8 cellular contexts compared by ENCODE assay signal in the genomic region with DNA sequence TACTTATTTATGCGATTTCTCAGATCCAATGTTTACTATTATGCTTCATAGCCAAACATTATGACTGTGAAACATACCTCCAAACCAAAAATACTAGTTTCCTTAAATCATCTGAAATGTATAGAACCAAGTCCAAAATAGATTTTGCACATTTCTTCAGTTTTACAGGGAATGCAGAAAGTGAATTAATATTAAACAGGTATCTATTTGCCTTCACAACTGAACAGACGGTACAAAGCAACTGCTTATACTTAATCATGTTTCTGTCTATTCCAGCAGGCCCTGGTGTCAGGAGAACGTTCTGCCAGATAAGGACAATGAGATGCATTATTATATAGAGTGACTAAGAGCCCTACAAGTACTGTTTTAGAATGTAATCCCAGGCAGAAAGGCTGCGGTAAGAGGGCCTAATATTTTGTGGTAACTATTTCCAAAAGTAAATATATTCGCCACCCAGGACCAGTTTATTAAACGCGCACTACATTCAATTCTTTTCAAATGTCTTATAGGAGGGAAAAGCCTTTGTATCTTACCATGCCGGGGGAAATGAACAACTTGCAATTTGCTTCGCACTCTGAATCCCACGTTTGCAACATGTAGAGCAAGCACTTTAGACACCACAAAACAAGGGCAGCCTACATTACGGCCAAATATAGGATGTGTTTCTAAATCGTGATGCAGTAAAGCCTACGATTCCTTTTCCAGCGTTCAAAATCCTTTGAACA. TPM values are rescaled to one million over a fixed set of nuclear protein-coding genes. Genes with fewer than 3 reads are reported as not detected.
A peak's percentile ranks its signal among the peaks of the same experiment; 100 is the strongest.
DNase-seq lines count a peak whose midpoint lies in the region; ATAC-seq and TF ChIP-seq lines count a peak whose summit lies in the region.

No MANE protein-coding gene starts in this region.

- POLR2A ChIA-PET in activated CD4-positive, alpha-beta memory T cell treated with anti-CD3 and anti-CD28 coated beads, Interleukin-2, amount 10 ng/mL, durations not matched to agents 7 days and 5 days (lab: Charles Lee) = interaction anchor here (0.8 to 1.4 kb wide), 5 partner anchors 34 to 96 kb away, joined by 3 to 13 read pairs (median 5); a partner anchor contains a TSS

- peak overlapping the region; percentile 92 to 97 (median 97) for H3K9ac ChIP-seq in skeletal muscle tissue (ENCODE audit: low read depth in 1 of 3, low read length in 3 of 3)

- peaks cover 22 to 39% (median 35%) of the 10 kb centered on the region in 3 donors for H3K4me1 ChIP-seq in skeletal muscle tissue (ENCODE audit: control insufficient read depth in 3 of 3, insufficient read depth in 3 of 3, low read length in 3 of 3)

- H3K36me3 ChIP-seq in skeletal muscle tissue (ENCODE audit: control insufficient read depth in 3 of 3, insufficient read depth in 3 of 3, low read length in 3 of 3) = no peaks in the 10 kb centered on the region

- H3K9me3 ChIP-seq in skeletal muscle tissue (ENCODE audit: control insufficient read depth in 3 of 3, low read length in 3 of 3) = no peaks in the 10 kb centered on the region

- H3K36me3 Mint-ChIP-seq in activated CD4-positive, alpha-beta memory T cell treated with anti-CD3 and anti-CD28 coated beads, Interleukin-2, amount 10 ng/mL, durations not matched to agents 7 days and 5 days (ENCODE audit: low read depth) = peaks cover 8% of the 10 kb centered on the region

- DNase-seq in DMS 273 treated with DMSO at 0.1 percent for 48 hours (lab: John Stamatoyannopoulos, UW) (peak; percentile 32), LHCN-M2 (ENCODE audit: low read depth) (peak; percentile 66), hippocampal formation (lab: John Stamatoyannopoulos, UW) (peak; percentile 29 to 70), cortex of kidney (lab: John Stamatoyannopoulos, UW) (no peak), omental fat pad (ENCODE audit: low spot score) (no peak)
- no peak for DNase-seq in activated CD4-positive, alpha-beta memory T cell treated with anti-CD3 and anti-CD28 coated beads, Interleukin-2, amount 10 ng/mL, durations not matched to agents 7 days and 5 days

- ATAC-seq in GM18511 (IDR thresholded peaks at IDR 0.05; ENCODE audit: unreplicated experiment) (no peak), omental fat pad (ENCODE audit: low FRiP score) (no peak)

- no peaks in the 10 kb centered on the region for H3K27me3 ChIP-seq in skeletal muscle tissue (ENCODE audit: control insufficient read depth in 3 of 3, insufficient read depth in 3 of 3, low read length in 3 of 3)

- peak overlapping the region; percentile 90 to 93 (median 91) for H3K4me3 ChIP-seq in skeletal muscle tissue (ENCODE audit: low read length in 3 of 3)

- H3K27me3 Mint-ChIP-seq in activated CD4-positive, alpha-beta memory T cell treated with anti-CD3 and anti-CD28 coated beads, Interleukin-2, amount 10 ng/mL, durations not matched to agents 7 days and 5 days = peaks cover 16% of the 10 kb centered on the region

- CTCF ChIA-PET in activated CD4-positive, alpha-beta memory T cell treated with anti-CD3 and anti-CD28 coated beads, Interleukin-2, amount 10 ng/mL, durations not matched to agents 7 days and 5 days (lab: Charles Lee) = interaction anchor here (0.7 to 1.0 kb wide), 3 partner anchors 40 to 111 kb away, joined by 3 read pairs; no protein-coding TSS in a partner anchor

- no peak overlapping the region for H3K27ac Mint-ChIP-seq in activated CD4-positive, alpha-beta memory T cell treated with anti-CD3 and anti-CD28 coated beads, Interleukin-2, amount 10 ng/mL, durations not matched to agents 7 days and 5 days

- H3K4me1 Mint-ChIP-seq in activated CD4-positive, alpha-beta memory T cell treated with anti-CD3 and anti-CD28 coated beads, Interleukin-2, amount 10 ng/mL, durations not matched to agents 7 days and 5 days = peaks cover 39% of the 10 kb centered on the region

- TF ChIP-seq CTCF in omental fat pad (IDR thresholded peaks at IDR 0.05) = no peak

- H3K4me3 Mint-ChIP-seq in activated CD4-positive, alpha-beta memory T cell treated with anti-CD3 and anti-CD28 coated beads, Interleukin-2, amount 10 ng/mL, durations not matched to agents 7 days and 5 days = peak overlapping the region; percentile 78

- no peaks in the 10 kb centered on the region for H3K9me3 Mint-ChIP-seq in activated CD4-positive, alpha-beta memory T cell treated with anti-CD3 and anti-CD28 coated beads, Interleukin-2, amount 10 ng/mL, durations not matched to agents 7 days and 5 days

- peak overlapping the region; percentile 98 for H3K27ac ChIP-seq in skeletal muscle tissue (ENCODE audit: low read depth, low read length)

RNA-seq across cellular contexts. Expression of a gene that starts 1.5 kb away (rescaled TPM):
- total RNA-seq in LHCN-M2 (2014; rRNA removed) (167 and 172 TPM in 2 replicates), skeletal muscle tissue (154 TPM), omental fat pad (100 to 1,000 TPM; 100 to 273 (median 154) TPM)
- 306 TPM for polyA plus RNA-seq in LHCN-M2 (2012)
- 10 to 100 TPM; 30.9 to 35.7 TPM for total RNA-seq in activated CD4-positive, alpha-beta memory T cell treated with anti-CD3 and anti-CD28 coated beads, Interleukin-2, amount 10 ng/mL, durations not matched to agents 7 days and 5 days

Comparison
In these comparisons a context has a peak if more than half of its experiments do, and no peak if none do; other contexts are left out.
1. DNase-seq: peak in DMS 273 treated with DMSO at 0.1 percent for 48 hours (single experiment), LHCN-M2 (single experiment) and hippocampal formation (2 of 2); none in activated CD4-positive, alpha-beta memory T cell treated with anti-CD3 and anti-CD28 coated beads, Interleukin-2, amount 10 ng/mL, durations not matched to agents 7 days and 5 days (single experiment), cortex of kidney (single experiment) and omental fat pad (single experiment).